ENCODE assay signal across 8 cellular contexts in genomic region chr5:101942321-101942882, GRCh38.
DNase-seq lines count a peak whose midpoint lies in the region; ATAC-seq and TF ChIP-seq lines count a peak whose summit lies in the region.

No MANE protein-coding gene starts in this region.

- no peak overlapping the region for H3K27ac Mint-ChIP-seq in mesothelial cell of epicardium
- no peak overlapping the region for H3K27ac Mint-ChIP-seq in T-helper 2 cell treated with Interferon-gamma antibody and Interleukin-4, amounts not matched to agents 5 μg/mL and 100 μg/mL, for 36 hours

- intact Hi-C loops in mammary epithelial cell (cut with micrococcal nuclease) = loop anchor here (1.0 to 2.0 kb wide), 3 partner anchors 35 to 280 kb away; no protein-coding TSS in a partner anchor

- H2AFZ ChIP-seq in mammary epithelial cell (ENCODE audit: low read depth, low read length) = no peak overlapping the region

- no peaks in the 10 kb centered on the region for H4K20me1 ChIP-seq in mammary epithelial cell (ENCODE audit: insufficient read depth, low read length)

- no peak overlapping the region for H3K4me3 Mint-ChIP-seq in mesothelial cell of epicardium
- no peak overlapping the region for H3K4me3 Mint-ChIP-seq in T-helper 2 cell treated with Interferon-gamma antibody and Interleukin-4, amounts not matched to agents 5 μg/mL and 100 μg/mL, for 36 hours

- H3K36me3 ChIP-seq in mammary epithelial cell (ENCODE audit: insufficient read depth, low read length) = no peaks in the 10 kb centered on the region

- in situ Hi-C loops in mammary epithelial cell (cut with MboI; ENCODE audit: low sequenced_read_pairs in 2 of 2) = no loop called here

- no peaks in the 10 kb centered on the region for H3K79me2 ChIP-seq in mammary epithelial cell (ENCODE audit: insufficient read depth, low read length)

- no peaks in the 10 kb centered on the region for H3K27me3 ChIP-seq in mammary epithelial cell (ENCODE audit: insufficient read depth, low read length)

- peak; percentile 90 for TF ChIP-seq CTCF in C4-2B (conservative IDR thresholded peaks at IDR 0.05)
- TF ChIP-seq CTCF in mammary epithelial cell (conservative IDR thresholded peaks at IDR 0.05 in 1 of 2, IDR thresholded peaks at IDR 0.05 in 1 of 2; ENCODE audit: extremely low read depth in 1 of 2, insufficient read depth in 1 of 2, low read depth in 1 of 2, low read length in 2 of 2) = peak; percentile 53 to 88
- TF ChIP-seq CTCF in mesothelial cell of epicardium (IDR thresholded peaks at IDR 0.05; ENCODE audit: unreplicated experiment) = peak; percentile 21

- H3K27ac ChIP-seq in C4-2B = peak overlapping the region; percentile 2; the same call in 1 of the 2 replicates
- H3K27ac ChIP-seq in mammary epithelial cell (ENCODE audit: insufficient read depth, low read depth, low read length) = no peak overlapping the region

- CTCF ChIA-PET in mammary epithelial cell (lab: Charles Lee; ENCODE audit: low non-redundant PET) = no interaction called here

- peaks cover 11% of the 10 kb centered on the region for H3K27me3 Mint-ChIP-seq in mesothelial cell of epicardium (ENCODE audit: low read depth)
- H3K27me3 Mint-ChIP-seq in T-helper 2 cell treated with Interferon-gamma antibody and Interleukin-4, amounts not matched to agents 5 μg/mL and 100 μg/mL, for 36 hours (ENCODE audit: low read depth) = no peaks in the 10 kb centered on the region

- ATAC-seq in GM18868 (IDR thresholded peaks at IDR 0.05; ENCODE audit: unreplicated experiment) (peak; percentile 93), HG02981 (IDR thresholded peaks at IDR 0.05; ENCODE audit: unreplicated experiment) (peak; percentile 93)

- H3K9me3 ChIP-seq in mammary epithelial cell (replicated peaks; ENCODE audit: insufficient read depth, low read length) = no peaks in the 10 kb centered on the region

- peaks cover 5% of the 10 kb centered on the region for H3K4me1 Mint-ChIP-seq in mesothelial cell of epicardium
- H3K4me1 Mint-ChIP-seq in T-helper 2 cell treated with Interferon-gamma antibody and Interleukin-4, amounts not matched to agents 5 μg/mL and 100 μg/mL, for 36 hours (ENCODE audit: low read depth) = peaks cover 4% of the 10 kb centered on the region

- DNase-seq in NCI-H2171 treated with DMSO at 0.1 percent for 48 hours (lab: John Stamatoyannopoulos, UW) (peak; percentile 21), mammary epithelial cell (peak; percentile 16), mesothelial cell of epicardium (ENCODE audit: low spot score in 2 of 2, unreplicated experiment in 2 of 2) (no peak)
- DNase-seq in T-helper 2 cell treated with Interferon-gamma antibody and Interleukin-4, amounts not matched to agents 5 μg/mL and 100 μg/mL, for 36 hours (ENCODE audit: low spot score) = no peak
- no peak for DNase-seq in activated effector memory CD4-positive, alpha-beta T cell treated with anti-CD3 and anti-CD28 coated beads, Interleukin-2, amount 50 U/mL, for 16 hours

- H3K36me3 Mint-ChIP-seq in mesothelial cell of epicardium = peaks cover 8% of the 10 kb centered on the region
- no peaks in the 10 kb centered on the region for H3K36me3 Mint-ChIP-seq in T-helper 2 cell treated with Interferon-gamma antibody and Interleukin-4, amounts not matched to agents 5 μg/mL and 100 μg/mL, for 36 hours (ENCODE audit: low read depth)

- dilution Hi-C loops in mammary epithelial cell (cut with HindIII; ENCODE audit: low sequenced_read_pairs) = no loop called here

- 50% methylated on average over 7 of the region's 8 CpGs for WGBS in mammary epithelial cell (ENCODE audit: low coverage, missing lambda C conversion rate)

- H3K4me1 ChIP-seq in mammary epithelial cell (ENCODE audit: insufficient read depth, low read length) = no peaks in the 10 kb centered on the region

- H3K9ac ChIP-seq in mammary epithelial cell (ENCODE audit: insufficient read depth, low read length) = no peak overlapping the region

- peaks cover 13% of the 10 kb centered on the region for H3K9me3 Mint-ChIP-seq in mesothelial cell of epicardium
- H3K9me3 Mint-ChIP-seq in T-helper 2 cell treated with Interferon-gamma antibody and Interleukin-4, amounts not matched to agents 5 μg/mL and 100 μg/mL, for 36 hours = no peaks in the 10 kb centered on the region

- H3K4me2 ChIP-seq in mammary epithelial cell (ENCODE audit: insufficient read depth, low read depth, low read length) = no peak overlapping the region

- no peak overlapping the region for H3K4me3 ChIP-seq in mammary epithelial cell (replicated peaks in 1 of 3; ENCODE audit: insufficient read depth in 1 of 3, low read depth in 2 of 3, low read length in 3 of 3)

- BruUV-seq in mammary epithelial cell (replicated peaks; lab: Mats Ljungman, UMichigan) = no TSS peak

Comparison
In these comparisons a context has a peak if more than half of its experiments do, and no peak if none do; other contexts are left out.
1. CTCF ChIP-seq: peak in every context shown above with its lines; median percentile 90 in C4-2B; 70 in mammary epithelial cell; 21 in mesothelial cell of epicardium.
2. DNase-seq: peak in NCI-H2171 treated with DMSO at 0.1 percent for 48 hours (single experiment) and mammary epithelial cell (single experiment); none in mesothelial cell of epicardium (0 of 2), T-helper 2 cell treated with Interferon-gamma antibody and Interleukin-4, amounts not matched to agents 5 μg/mL and 100 μg/mL, for 36 hours (single experiment) and activated effector memory CD4-positive, alpha-beta T cell treated with anti-CD3 and anti-CD28 coated beads, Interleukin-2, amount 50 U/mL, for 16 hours (single experiment).